In genomic region chr16:46673320-46674013, GRCh38 we compare ENCODE assay signal across 8 cellular contexts. TPM values are rescaled to one million over a fixed set of nuclear protein-coding genes. Genes with fewer than 3 reads are reported as not detected.
DNase-seq lines count a peak whose midpoint lies in the region; ATAC-seq and TF ChIP-seq lines count a peak whose summit lies in the region.

No MANE protein-coding gene starts in this region.

- peaks cover 21% of the 10 kb centered on the region for H3K36me3 ChIP-seq in Panc1 (ENCODE audit: control insufficient read depth, insufficient read depth, low read length)
- H3K36me3 ChIP-seq in cardiac muscle cell, result peaks cover 72% of the 10 kb centered on the region

- in situ Hi-C loops in KBM-7 (cut with MboI; ENCODE audit: low pct_unique_long_range_greater_than_20kb, low sequenced_read_pairs) (loop anchor here (25.0 kb wide), 1 partner anchor 239 kb away; no protein-coding TSS in a partner anchor), Panc1 (cut with HindIII; ENCODE audit: low pct_unique_long_range_greater_than_20kb, low sequenced_read_pairs) (no loop called here)

- ATAC-seq in GM21515 (IDR thresholded peaks at IDR 0.05; ENCODE audit: unreplicated experiment), result peak; percentile 78
- peak; percentile 96 for ATAC-seq in Panc1

- no TSS peak for BruUV-seq in Panc1 (replicated peaks; lab: Mats Ljungman, UMichigan)

- intact Hi-C loops in Panc1 (cut with micrococcal nuclease; ENCODE audit: unreplicated experiment), result loop anchor here (5.0 kb wide), 1 partner anchor 129 kb away; no protein-coding TSS in a partner anchor

- no peaks in the 10 kb centered on the region for H3K27me3 ChIP-seq in Panc1 (ENCODE audit: control insufficient read depth, insufficient read depth, low read length)
- no peaks in the 10 kb centered on the region for H3K27me3 ChIP-seq in cardiac muscle cell

- H3K4me3 ChIP-seq in Panc1 (ENCODE audit: low read depth in 2 of 2, low read length in 2 of 2) (no peak overlapping the region), cardiac muscle cell (no peak overlapping the region), retinal pigment epithelial cell (ENCODE audit: low read length) (no peak overlapping the region)

- peak; percentile 32 for DNase-seq in DMS 273 treated with DMSO at 0.1 percent for 48 hours (lab: John Stamatoyannopoulos, UW)
- DNase-seq in KBM-7, result peak; percentile 80
- no peak for DNase-seq in Panc1 (ENCODE audit: low read depth, low spot score)
- peak; percentile 27 for DNase-seq in activated naive CD4-positive, alpha-beta T cell treated with anti-CD3 and anti-CD28 coated beads, Interleukin-2, amount 50 U/mL, for 16 hours
- peak; percentile 77 to 83 for DNase-seq in cardiac muscle cell (ENCODE audit: low read depth in 1 of 2, low spot score in 1 of 2)
- peak; percentile 23 for DNase-seq in retinal pigment epithelial cell (ENCODE audit: low read depth)
- DNase-seq in NCI-H1048 (lab: John Stamatoyannopoulos, UW), result no peak

- no peaks in the 10 kb centered on the region for H3K9me3 ChIP-seq in Panc1 (ENCODE audit: control insufficient read depth, insufficient read depth, low read depth, low read length)
- no peaks in the 10 kb centered on the region for H3K9me3 ChIP-seq in cardiac muscle cell (ENCODE audit: low read depth)

- POLR2A ChIA-PET in Panc1 (lab: Charles Lee), result no interaction called here

- CTCF ChIA-PET in Panc1 (lab: Charles Lee), result interaction anchor here (1.1 to 1.3 kb wide), 3 partner anchors 116 to 129 kb away, joined by 5 to 18 read pairs (median 7); no protein-coding TSS in a partner anchor

- peak; percentile 92 for TF ChIP-seq CTCF in Panc1 (IDR thresholded peaks at IDR 0.05)
- TF ChIP-seq CTCF in cardiac muscle cell (IDR thresholded peaks at IDR 0.05; ENCODE audit: low read depth, low read length), result peak; percentile 98
- TF ChIP-seq CTCF in retinal pigment epithelial cell (conservative IDR thresholded peaks at IDR 0.05; ENCODE audit: low read depth, low read length), result peak; percentile 99

- H3K27ac ChIP-seq in Panc1 (ENCODE audit: low read length) (no peak overlapping the region), cardiac muscle cell (peak overlapping the region; percentile 67)

- H3K4me1 ChIP-seq in Panc1 (ENCODE audit: control insufficient read depth, insufficient read depth, low read length) (no peaks in the 10 kb centered on the region), cardiac muscle cell (ENCODE audit: low read depth) (no peaks in the 10 kb centered on the region)

RNA-seq across cellular contexts. Expression of gene VPS35, which starts 15.5 kb away (rescaled TPM):
- total RNA-seq in Panc1 (2021; ENCODE audit: unreplicated experiment) (86.8 TPM), cardiac muscle cell (58.9 and 63.2 TPM in 2 replicates)
- polyA plus RNA-seq in Panc1 (2012; ENCODE audit: insufficient read length), result 46.6 TPM
- 111 and 146 TPM in 2 replicates for polyA plus RNA-seq in cardiac muscle cell

RNA-seq across cellular contexts. Expression of gene ORC6, which starts 16.0 kb away (rescaled TPM):
- total RNA-seq in Panc1 (2021; ENCODE audit: unreplicated experiment) (33.5 TPM), cardiac muscle cell (19.1 and 32.6 TPM in 2 replicates)
- 18.5 TPM for polyA plus RNA-seq in Panc1 (2012; ENCODE audit: insufficient read length)
- polyA plus RNA-seq in cardiac muscle cell, result 35.5 and 59.3 TPM in 2 replicates

RNA-seq across cellular contexts. Expression of gene SHCBP1, which starts 52.3 kb away (rescaled TPM):
- 22.2 TPM for total RNA-seq in Panc1 (2021; ENCODE audit: unreplicated experiment)
- 8.6 TPM for polyA plus RNA-seq in Panc1 (2012; ENCODE audit: insufficient read length)
- 1.8 and 4.4 TPM in 2 replicates for total RNA-seq in cardiac muscle cell
- 4.7 and 10.5 TPM in 2 replicates for polyA plus RNA-seq in cardiac muscle cell

Comparison
In these comparisons a context has a peak if more than half of its experiments do, and no peak if none do; other contexts are left out.
1. DNase-seq: peak in DMS 273 treated with DMSO at 0.1 percent for 48 hours (single experiment), KBM-7 (single experiment), activated naive CD4-positive, alpha-beta T cell treated with anti-CD3 and anti-CD28 coated beads, Interleukin-2, amount 50 U/mL, for 16 hours (single experiment), cardiac muscle cell (2 of 2) and retinal pigment epithelial cell (single experiment); none in Panc1 (single experiment) and NCI-H1048 (single experiment).
2. Peak in every context shown above with its lines, with median percentiles within 50 percentile points of each other: CTCF ChIP-seq.